ENCODE assay signal across 1 cellular context in genomic region chr18:36135264-36135663, GRCh38.
TF ChIP-seq lines count a peak whose summit lies in the region.

No MANE protein-coding gene starts in this region.

TF ChIP-seq in SK-N-SH, 30 proteins besides CTCF, POLR2A, EP300 and RAD21:
- TF ChIP-seq, protein P1, sequence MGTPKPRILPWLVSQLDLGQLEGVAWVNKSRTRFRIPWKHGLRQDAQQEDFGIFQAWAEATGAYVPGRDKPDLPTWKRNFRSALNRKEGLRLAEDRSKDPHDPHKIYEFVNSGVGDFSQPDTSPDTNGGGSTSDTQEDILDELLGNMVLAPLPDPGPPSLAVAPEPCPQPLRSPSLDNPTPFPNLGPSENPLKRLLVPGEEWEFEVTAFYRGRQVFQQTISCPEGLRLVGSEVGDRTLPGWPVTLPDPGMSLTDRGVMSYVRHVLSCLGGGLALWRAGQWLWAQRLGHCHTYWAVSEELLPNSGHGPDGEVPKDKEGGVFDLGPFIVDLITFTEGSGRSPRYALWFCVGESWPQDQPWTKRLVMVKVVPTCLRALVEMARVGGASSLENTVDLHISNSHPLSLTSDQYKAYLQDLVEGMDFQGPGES (IDR thresholded peaks at IDR 0.05; ENCODE audit: low read depth, low read length) = no peak
- TF ChIP-seq FOXJ3 (CRISPR knock-in tag; IDR thresholded peaks at IDR 0.05) (no peak), EZH2phosphoT487 (IDR thresholded peaks at IDR 0.05; ENCODE audit: borderline replicate concordance, low read depth) (no peak), CHD2 (IDR thresholded peaks at IDR 0.05; ENCODE audit: low read length, partially characterized antibody) (no peak), GABPA (IDR thresholded peaks at IDR 0.05; ENCODE audit: low read depth) (no peak), MXI1 (IDR thresholded peaks at IDR 0.05; ENCODE audit: low read depth, low read length) (no peak), JUND (IDR thresholded peaks at IDR 0.05) (no peak), RFX5 (IDR thresholded peaks at IDR 0.05; ENCODE audit: low read length) (no peak), NFIC (IDR thresholded peaks at IDR 0.05; ENCODE audit: borderline replicate concordance) (no peak), TCF12 (IDR thresholded peaks at IDR 0.05) (no peak), ZBTB33 (IDR thresholded peaks at IDR 0.05; ENCODE audit: borderline replicate concordance, low read depth) (no peak), ELF1 (IDR thresholded peaks at IDR 0.05) (no peak), FOXM1 (IDR thresholded peaks at IDR 0.05; ENCODE audit: low read depth) (no peak)
- TF ChIP-seq, protein P2, sequence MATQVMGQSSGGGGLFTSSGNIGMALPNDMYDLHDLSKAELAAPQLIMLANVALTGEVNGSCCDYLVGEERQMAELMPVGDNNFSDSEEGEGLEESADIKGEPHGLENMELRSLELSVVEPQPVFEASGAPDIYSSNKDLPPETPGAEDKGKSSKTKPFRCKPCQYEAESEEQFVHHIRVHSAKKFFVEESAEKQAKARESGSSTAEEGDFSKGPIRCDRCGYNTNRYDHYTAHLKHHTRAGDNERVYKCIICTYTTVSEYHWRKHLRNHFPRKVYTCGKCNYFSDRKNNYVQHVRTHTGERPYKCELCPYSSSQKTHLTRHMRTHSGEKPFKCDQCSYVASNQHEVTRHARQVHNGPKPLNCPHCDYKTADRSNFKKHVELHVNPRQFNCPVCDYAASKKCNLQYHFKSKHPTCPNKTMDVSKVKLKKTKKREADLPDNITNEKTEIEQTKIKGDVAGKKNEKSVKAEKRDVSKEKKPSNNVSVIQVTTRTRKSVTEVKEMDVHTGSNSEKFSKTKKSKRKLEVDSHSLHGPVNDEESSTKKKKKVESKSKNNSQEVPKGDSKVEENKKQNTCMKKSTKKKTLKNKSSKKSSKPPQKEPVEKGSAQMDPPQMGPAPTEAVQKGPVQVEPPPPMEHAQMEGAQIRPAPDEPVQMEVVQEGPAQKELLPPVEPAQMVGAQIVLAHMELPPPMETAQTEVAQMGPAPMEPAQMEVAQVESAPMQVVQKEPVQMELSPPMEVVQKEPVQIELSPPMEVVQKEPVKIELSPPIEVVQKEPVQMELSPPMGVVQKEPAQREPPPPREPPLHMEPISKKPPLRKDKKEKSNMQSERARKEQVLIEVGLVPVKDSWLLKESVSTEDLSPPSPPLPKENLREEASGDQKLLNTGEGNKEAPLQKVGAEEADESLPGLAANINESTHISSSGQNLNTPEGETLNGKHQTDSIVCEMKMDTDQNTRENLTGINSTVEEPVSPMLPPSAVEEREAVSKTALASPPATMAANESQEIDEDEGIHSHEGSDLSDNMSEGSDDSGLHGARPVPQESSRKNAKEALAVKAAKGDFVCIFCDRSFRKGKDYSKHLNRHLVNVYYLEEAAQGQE (IDR thresholded peaks at IDR 0.05; ENCODE audit: low read depth, low read length) = no peak
- TF ChIP-seq, protein P3, sequence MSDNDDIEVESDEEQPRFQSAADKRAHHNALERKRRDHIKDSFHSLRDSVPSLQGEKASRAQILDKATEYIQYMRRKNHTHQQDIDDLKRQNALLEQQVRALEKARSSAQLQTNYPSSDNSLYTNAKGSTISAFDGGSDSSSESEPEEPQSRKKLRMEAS (IDR thresholded peaks at IDR 0.05; ENCODE audit: low read depth) = no peak
